ENCODE assay signal across 8 cellular contexts in the genomic region with DNA sequence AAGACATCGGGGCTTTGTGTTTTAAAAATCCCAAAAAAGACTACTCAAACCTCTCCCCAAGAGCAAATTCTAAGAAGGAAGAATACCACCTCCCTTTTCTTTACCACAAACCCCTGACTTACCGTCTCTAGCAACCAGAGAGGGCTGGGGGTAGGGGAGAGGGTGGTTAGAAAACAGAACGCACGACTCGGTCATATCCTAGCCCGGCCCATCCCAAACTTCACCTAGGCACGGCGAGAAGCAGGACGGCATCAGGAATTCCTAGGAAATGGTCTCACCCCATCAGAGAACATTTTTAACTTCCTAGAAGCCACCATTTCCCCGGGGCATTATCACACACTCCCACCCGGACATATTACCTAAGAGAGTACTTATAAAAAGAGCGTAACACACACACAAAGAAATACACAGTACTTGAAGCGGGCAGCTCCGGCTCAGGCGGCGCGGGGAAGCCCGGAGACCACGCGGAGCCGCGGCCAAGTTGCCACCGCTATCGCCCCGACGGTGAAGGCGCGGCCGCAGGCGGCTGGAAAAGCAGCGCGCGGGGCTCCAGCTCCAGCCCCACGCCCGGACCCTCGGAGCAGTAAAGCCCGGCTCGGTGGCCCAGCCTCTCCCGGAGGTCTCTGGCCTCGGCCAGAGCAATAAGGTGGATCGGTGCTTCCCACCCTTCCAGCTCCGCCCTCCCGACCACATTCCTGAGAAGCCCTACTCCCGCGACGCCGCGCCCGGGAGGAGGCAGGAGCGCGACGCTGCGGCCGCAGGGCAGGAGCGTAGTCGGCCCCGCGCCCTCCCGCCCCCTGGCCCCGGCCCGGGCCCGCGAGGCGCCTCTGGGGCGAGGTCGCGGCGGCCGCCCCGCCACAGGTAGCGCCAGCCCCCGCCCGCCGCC. TPM values are rescaled to one million over a fixed set of nuclear protein-coding genes. Genes with fewer than 3 reads are reported as not detected.
DNase-seq lines count a peak whose midpoint lies in the region; ATAC-seq and TF ChIP-seq lines count a peak whose summit lies in the region.

No MANE protein-coding gene starts in this region.

- peak overlapping the region; percentile 61 to 89 (median 86) for H3K4me3 ChIP-seq in fibroblast of lung (replicated peaks in 1 of 4; ENCODE audit: control extremely low read depth in 1 of 4, insufficient read depth in 1 of 4, low read depth in 3 of 4, low read length in 4 of 4)
- peak overlapping the region; percentile 95 for H3K4me3 ChIP-seq in neural cell (ENCODE audit: low read length)

- ATAC-seq in GM18499 (IDR thresholded peaks at IDR 0.05; ENCODE audit: insufficient read depth, unreplicated experiment): peak; percentile 27
- ATAC-seq in HG02884 (IDR thresholded peaks at IDR 0.05; ENCODE audit: unreplicated experiment): peak; percentile 41

- H3K4me3 Mint-ChIP-seq in activated T-cell treated with anti-CD3 and anti-CD28 coated beads, Interleukin-2, amount 50 U/mL, for 24 hours: peak overlapping the region; percentile 89

- DNase-seq in 8988T (peak; percentile 27), NCI-H460 (ENCODE audit: extremely low read depth, low read depth) (peak; percentile 40), fibroblast of lung (ENCODE audit: low read depth in 2 of 2) (peak; percentile 62 to 74), T1000 (lab: John Stamatoyannopoulos, UW) (no peak)
- peak; percentile 68 for DNase-seq in activated T-cell treated with anti-CD3 and anti-CD28 coated beads, Interleukin-2, amount 50 U/mL, for 24 hours

- H3K9ac ChIP-seq in fibroblast of lung (ENCODE audit: insufficient read depth, low read length): peak overlapping the region; percentile 93
- peak overlapping the region; percentile 80 for H3K9ac ChIP-seq in neural cell (ENCODE audit: low read length)

- TF ChIP-seq RAD21 in neural cell (conservative IDR thresholded peaks at IDR 0.05): peak; percentile 26

- H3K9me3 ChIP-seq in fibroblast of lung (ENCODE audit: control insufficient read depth, insufficient read depth, low read depth, low read length) (no peaks in the 10 kb centered on the region), neural cell (ENCODE audit: low read length) (no peaks in the 10 kb centered on the region)

- peaks cover 23% of the 10 kb centered on the region for H3K36me3 Mint-ChIP-seq in activated T-cell treated with anti-CD3 and anti-CD28 coated beads, Interleukin-2, amount 50 U/mL, for 24 hours (ENCODE audit: low read depth)

- H3K36me3 ChIP-seq in fibroblast of lung (ENCODE audit: control insufficient read depth, insufficient read depth, low read length) (peaks cover 4% of the 10 kb centered on the region), neural cell (ENCODE audit: insufficient read depth, low read length) (no peaks in the 10 kb centered on the region)

- H3K27ac ChIP-seq in fibroblast of lung (ENCODE audit: insufficient read depth, low read length): peak overlapping the region; percentile 68
- H3K27ac ChIP-seq in neural cell (ENCODE audit: low read length): peak overlapping the region; percentile 60

- peaks cover 10% of the 10 kb centered on the region for H3K4me1 ChIP-seq in fibroblast of lung (ENCODE audit: control insufficient read depth, extremely low read depth, insufficient read depth, low read length)

- H3K4me2 ChIP-seq in fibroblast of lung (ENCODE audit: extremely low read depth, insufficient read depth, low read length): peak overlapping the region; percentile 88
- H3K4me2 ChIP-seq in neural cell (ENCODE audit: low read length): peak overlapping the region; percentile 96

- no peaks in the 10 kb centered on the region for H3K9me3 Mint-ChIP-seq in activated T-cell treated with anti-CD3 and anti-CD28 coated beads, Interleukin-2, amount 50 U/mL, for 24 hours

- H4K20me1 ChIP-seq in fibroblast of lung (ENCODE audit: control insufficient read depth, extremely low read depth, insufficient read depth, low read length) (peaks cover 2% of the 10 kb centered on the region), neural cell (ENCODE audit: insufficient read depth) (no peaks in the 10 kb centered on the region)

- peak overlapping the region; percentile 19 for H2AFZ ChIP-seq in fibroblast of lung (ENCODE audit: low read length)
- peak overlapping the region; percentile 35 for H2AFZ ChIP-seq in neural cell (ENCODE audit: low read depth, low read length)

- H3K79me2 ChIP-seq in fibroblast of lung (ENCODE audit: control insufficient read depth, insufficient read depth, low read length): peaks cover 57% of the 10 kb centered on the region
- peaks cover 20% of the 10 kb centered on the region for H3K79me2 ChIP-seq in neural cell (replicated peaks; ENCODE audit: insufficient read depth, low read length)

- no peaks in the 10 kb centered on the region for H3K9me2 ChIP-seq in neural cell (ENCODE audit: insufficient read depth, low read length)

- TF ChIP-seq CTCF in fibroblast of lung (conservative IDR thresholded peaks at IDR 0.05 in 1 of 2, IDR thresholded peaks at IDR 0.05 in 1 of 2; ENCODE audit: low read depth in 1 of 2, low read length in 2 of 2): no peak
- no peak for TF ChIP-seq CTCF in neural cell (IDR thresholded peaks at IDR 0.05; ENCODE audit: poor library complexity, severe bottlenecking)

- TF ChIP-seq EP300 in neural cell (conservative IDR thresholded peaks at IDR 0.05; ENCODE audit: poor library complexity, severe bottlenecking): no peak

- H3K4me1 Mint-ChIP-seq in activated T-cell treated with anti-CD3 and anti-CD28 coated beads, Interleukin-2, amount 50 U/mL, for 24 hours (ENCODE audit: low read depth): peaks cover 36% of the 10 kb centered on the region

- H3K27me3 ChIP-seq in fibroblast of lung (ENCODE audit: control insufficient read depth, insufficient read depth, low read length): no peaks in the 10 kb centered on the region
- H3K27me3 ChIP-seq in neural cell (ENCODE audit: insufficient read depth, low read depth, low read length): no peaks in the 10 kb centered on the region

- peaks cover 4% of the 10 kb centered on the region for H3K27me3 Mint-ChIP-seq in activated T-cell treated with anti-CD3 and anti-CD28 coated beads, Interleukin-2, amount 50 U/mL, for 24 hours

- peaks cover 4% of the 10 kb centered on the region for H3F3A ChIP-seq in neural cell (ENCODE audit: insufficient read depth, low read length, poor library complexity, severe bottlenecking)

- peak overlapping the region; percentile 88 for H3K27ac Mint-ChIP-seq in activated T-cell treated with anti-CD3 and anti-CD28 coated beads, Interleukin-2, amount 50 U/mL, for 24 hours

TF ChIP-seq in neural cell, 6 proteins besides CTCF, POLR2A, EP300 and RAD21:
- TF ChIP-seq POLR2AphosphoS5 (IDR thresholded peaks at IDR 0.05) (peak; percentile 23), TAF1 (IDR thresholded peaks at IDR 0.05; ENCODE audit: low read depth) (peak; percentile 23), SMC3 (conservative IDR thresholded peaks at IDR 0.05; ENCODE audit: poor library complexity) (no peak), EZH2 (IDR thresholded peaks at IDR 0.05; ENCODE audit: borderline replicate concordance, insufficient read depth, low read length, poor library complexity, severe bottlenecking) (no peak), MXI1 (conservative IDR thresholded peaks at IDR 0.05; ENCODE audit: poor library complexity, severe bottlenecking) (peak; percentile 35)
- TF ChIP-seq, protein P1, sequence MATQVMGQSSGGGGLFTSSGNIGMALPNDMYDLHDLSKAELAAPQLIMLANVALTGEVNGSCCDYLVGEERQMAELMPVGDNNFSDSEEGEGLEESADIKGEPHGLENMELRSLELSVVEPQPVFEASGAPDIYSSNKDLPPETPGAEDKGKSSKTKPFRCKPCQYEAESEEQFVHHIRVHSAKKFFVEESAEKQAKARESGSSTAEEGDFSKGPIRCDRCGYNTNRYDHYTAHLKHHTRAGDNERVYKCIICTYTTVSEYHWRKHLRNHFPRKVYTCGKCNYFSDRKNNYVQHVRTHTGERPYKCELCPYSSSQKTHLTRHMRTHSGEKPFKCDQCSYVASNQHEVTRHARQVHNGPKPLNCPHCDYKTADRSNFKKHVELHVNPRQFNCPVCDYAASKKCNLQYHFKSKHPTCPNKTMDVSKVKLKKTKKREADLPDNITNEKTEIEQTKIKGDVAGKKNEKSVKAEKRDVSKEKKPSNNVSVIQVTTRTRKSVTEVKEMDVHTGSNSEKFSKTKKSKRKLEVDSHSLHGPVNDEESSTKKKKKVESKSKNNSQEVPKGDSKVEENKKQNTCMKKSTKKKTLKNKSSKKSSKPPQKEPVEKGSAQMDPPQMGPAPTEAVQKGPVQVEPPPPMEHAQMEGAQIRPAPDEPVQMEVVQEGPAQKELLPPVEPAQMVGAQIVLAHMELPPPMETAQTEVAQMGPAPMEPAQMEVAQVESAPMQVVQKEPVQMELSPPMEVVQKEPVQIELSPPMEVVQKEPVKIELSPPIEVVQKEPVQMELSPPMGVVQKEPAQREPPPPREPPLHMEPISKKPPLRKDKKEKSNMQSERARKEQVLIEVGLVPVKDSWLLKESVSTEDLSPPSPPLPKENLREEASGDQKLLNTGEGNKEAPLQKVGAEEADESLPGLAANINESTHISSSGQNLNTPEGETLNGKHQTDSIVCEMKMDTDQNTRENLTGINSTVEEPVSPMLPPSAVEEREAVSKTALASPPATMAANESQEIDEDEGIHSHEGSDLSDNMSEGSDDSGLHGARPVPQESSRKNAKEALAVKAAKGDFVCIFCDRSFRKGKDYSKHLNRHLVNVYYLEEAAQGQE (IDR thresholded peaks at IDR 0.05; ENCODE audit: borderline replicate concordance): peak; percentile 62

RNA-seq across cellular contexts. Expression of a gene that starts 0.9 kb away (rescaled TPM):
- total RNA-seq in NCI-H460 (2014; rRNA removed; shearing (Covaris generic)): 42.1 and 54.3 TPM in 2 replicates
- 26.9 and 28.9 TPM in 2 replicates for polyA plus RNA-seq in NCI-H460 (2014; cell fraction: nucleus; rRNA removed)
- total RNA-seq in fibroblast of lung: 101 and 160 TPM in 2 replicates
- polyA plus RNA-seq in fibroblast of lung (110 and 178 TPM in 2 replicates), neural cell (47.3 and 49.4 TPM in 2 replicates)
- polyA plus RNA-seq in fibroblast of lung (2012): 111 and 172 TPM in 2 replicates
- polyA minus RNA-seq in fibroblast of lung (ENCODE audit: low replicate concordance) (2.6 and 6.5 TPM in 2 replicates), neural cell (73.3 and 76.6 TPM in 2 replicates)
